Comparison of ENCODE assay signal across 8 cellular contexts in genomic region chr4:183506389-183506735, GRCh38. TPM values are rescaled to one million over a fixed set of nuclear protein-coding genes. Genes with fewer than 3 reads are reported as not detected.
DNase-seq lines count a peak whose midpoint lies in the region; ATAC-seq and TF ChIP-seq lines count a peak whose summit lies in the region.

No MANE protein-coding gene starts in this region.

- H3K4me1 Mint-ChIP-seq in activated CD8-positive, alpha-beta T cell treated with anti-CD3 and anti-CD28 coated beads for 36 hours (ENCODE audit: low read depth): peaks cover 32% of the 10 kb centered on the region

- peaks cover 0 to 3% of the 10 kb centered on the region in 2 experiments; a peak in 1 of 4 replicates for H3K36me3 ChIP-seq in HCT116 (ENCODE audit: control insufficient read depth in 1 of 2, insufficient read depth in 2 of 2, low read length in 2 of 2)
- H3K36me3 ChIP-seq in hepatocyte (replicated peaks; ENCODE audit: insufficient read depth, low read depth): no peaks in the 10 kb centered on the region

- H3K4me3 ChIP-seq in HCT116 (replicated peaks in 1 of 2; ENCODE audit: low read depth in 1 of 2, low read length in 2 of 2) (peak overlapping the region; percentile 62 to 69), hepatocyte (peak overlapping the region; percentile 98), skin epidermis (peak overlapping the region; percentile 80 to 99 (median 94))

- RAD21 ChIA-PET in HCT116 (lab: Charles Lee; ENCODE audit: low non-redundant PET in 1 of 2, low total read pairs in 2 of 2, uncharacterized antibody in 2 of 2, unreplicated experiment in 2 of 2): no interaction called here

- H3K27ac Mint-ChIP-seq in activated CD8-positive, alpha-beta T cell treated with anti-CD3 and anti-CD28 coated beads for 36 hours: peak overlapping the region; percentile 97

- ATAC-seq in HCT116: no peak
- ATAC-seq in activated CD8-positive, alpha-beta T cell treated with anti-CD3 and anti-CD28 coated beads for 36 hours: no peak
- no peak for ATAC-seq in GM18873 (IDR thresholded peaks at IDR 0.05; ENCODE audit: low FRiP score, unreplicated experiment)

- peaks cover 5 to 6% of the 10 kb centered on the region in 2 experiments; a peak in 3 of 4 replicates for H3K4me1 ChIP-seq in HCT116 (ENCODE audit: control insufficient read depth in 1 of 2, insufficient read depth in 2 of 2, low read length in 2 of 2)
- peaks cover 13% of the 10 kb centered on the region for H3K4me1 ChIP-seq in hepatocyte (ENCODE audit: insufficient read depth)

- no peaks in the 10 kb centered on the region for H3K9me2 ChIP-seq in HCT116 (ENCODE audit: insufficient read depth)
- H3K9me2 ChIP-seq in hepatocyte (replicated peaks; ENCODE audit: insufficient read depth): no peaks in the 10 kb centered on the region

- peak overlapping the region; percentile 93 for H3K4me3 Mint-ChIP-seq in activated CD8-positive, alpha-beta T cell treated with anti-CD3 and anti-CD28 coated beads for 36 hours

- CTCF ChIA-PET in HCT116 (lab: Charles Lee): no interaction called here
- CTCF ChIA-PET in activated CD8-positive, alpha-beta T cell treated with anti-CD3 and anti-CD28 coated beads for 36 hours (lab: Charles Lee): no interaction called here

- DNase-seq in HCT116 (ENCODE audit: low read depth, low spot score) (no peak), hepatocyte (ENCODE audit: low spot score) (no peak), HuH-7.5 (ENCODE audit: low spot score) (no peak), SKM-1 (lab: John Stamatoyannopoulos, UW; ENCODE audit: unreplicated experiment) (no peak), C1 segment of cervical spinal cord (lab: John Stamatoyannopoulos, UW) (no peak)
- no peak for DNase-seq in activated CD8-positive, alpha-beta T cell treated with anti-CD3 and anti-CD28 coated beads for 36 hours

- H3K9me3 Mint-ChIP-seq in activated CD8-positive, alpha-beta T cell treated with anti-CD3 and anti-CD28 coated beads for 36 hours: no peaks in the 10 kb centered on the region

- H3K9ac ChIP-seq in HCT116 (ENCODE audit: low read length): peak overlapping the region; percentile 75

- H2AFZ ChIP-seq in HCT116 (ENCODE audit: low read depth, low read length, poor library complexity, severe bottlenecking) (no peak overlapping the region), hepatocyte (peak overlapping the region; percentile 8)

- H3K27me3 Mint-ChIP-seq in activated CD8-positive, alpha-beta T cell treated with anti-CD3 and anti-CD28 coated beads for 36 hours: no peaks in the 10 kb centered on the region

- TSS peak; percentile 68 for BruUV-seq in HCT116 (replicated peaks; lab: Mats Ljungman, UMichigan)

- H4K20me1 ChIP-seq in HCT116 (ENCODE audit: insufficient read depth) (no peaks in the 10 kb centered on the region), hepatocyte (ENCODE audit: insufficient read depth, poor library complexity, severe bottlenecking) (peaks cover 6% of the 10 kb centered on the region)

- no peak for TF ChIP-seq POLR2A in HCT116 (IDR thresholded peaks at IDR 0.05; ENCODE audit: borderline replicate concordance, extremely low read depth, insufficient read depth, insufficient read length)

- H3K4me2 ChIP-seq in HCT116 (ENCODE audit: low read length) (peak overlapping the region; percentile 83), hepatocyte (peak overlapping the region; percentile 89)

- peak overlapping the region; percentile 78 for H3K27ac ChIP-seq in HCT116 (ENCODE audit: low read depth, low read length)
- peak overlapping the region; percentile 100 for H3K27ac ChIP-seq in hepatocyte
- H3K27ac ChIP-seq in skin epidermis: peak overlapping the region in 20 of 21 experiments; percentile 91 to 98 (median 96)

- no peaks in the 10 kb centered on the region for H3K27me3 ChIP-seq in HCT116 (ENCODE audit: insufficient read depth, low read length)
- no peaks in the 10 kb centered on the region for H3K27me3 ChIP-seq in hepatocyte

- WGBS in hepatocyte (ENCODE audit: low lambda C conversion rate, missing lambda C conversion rate): 3% methylated on average over 14 of the region's 14 CpGs

- intact Hi-C loops in HCT116 (cut with micrococcal nuclease): loop anchor here (10.0 kb wide), 1 partner anchor 148 kb away; the partner anchor contains the start of genes RWDD4 and TRAPPC11
- intact Hi-C loops in activated CD8-positive, alpha-beta T cell treated with anti-CD3 and anti-CD28 coated beads for 36 hours (cut with micrococcal nuclease): loop anchor here (10.0 kb wide), 1 partner anchor 148 kb away; the partner anchor contains the start of genes RWDD4 and TRAPPC11

- POLR2A ChIA-PET in HCT116 (lab: Charles Lee): no interaction called here
- POLR2A ChIA-PET in activated CD8-positive, alpha-beta T cell treated with anti-CD3 and anti-CD28 coated beads for 36 hours (lab: Charles Lee): interaction anchor here (4.7 kb wide), 1 partner anchor 63 kb away, joined by 28 read pairs; the partner anchor contains the start of gene CDKN2AIP

- H3K79me2 ChIP-seq in HCT116 (ENCODE audit: insufficient read depth, low read length) (peaks cover 27% of the 10 kb centered on the region; the same call in 1 of the 2 replicates), hepatocyte (peaks cover 61% of the 10 kb centered on the region)

- TF ChIP-seq RAD21 in HCT116 (IDR thresholded peaks at IDR 0.05; ENCODE audit: low read depth): no peak

- H3K9me3 ChIP-seq in HCT116 (ENCODE audit: control insufficient read depth in 1 of 2, insufficient read depth in 1 of 2, low read depth in 1 of 2, low read length in 2 of 2) (no peaks in the 10 kb centered on the region), hepatocyte (ENCODE audit: low read depth) (no peaks in the 10 kb centered on the region)

- TF ChIP-seq CTCF in HCT116 (IDR thresholded peaks at IDR 0.05 in 2 of 3, conservative IDR thresholded peaks at IDR 0.05 in 1 of 3; ENCODE audit: borderline replicate concordance in 1 of 3, insufficient read depth in 1 of 3, low read depth in 2 of 3, low read length in 2 of 3) (no peak), hepatocyte (IDR thresholded peaks at IDR 0.05; ENCODE audit: poor library complexity) (no peak)
- no peak for TF ChIP-seq CTCF in activated CD8-positive, alpha-beta T cell treated with anti-CD3 and anti-CD28 coated beads for 36 hours (IDR thresholded peaks at IDR 0.05)

- peaks cover 10% of the 10 kb centered on the region for H3K36me3 Mint-ChIP-seq in activated CD8-positive, alpha-beta T cell treated with anti-CD3 and anti-CD28 coated beads for 36 hours (ENCODE audit: low read depth)

TF ChIP-seq in HCT116, 20 proteins besides CTCF, POLR2A, EP300 and RAD21:
- peak; percentile 73 for TF ChIP-seq SIN3A (IDR thresholded peaks at IDR 0.05; ENCODE audit: low read depth)
- TF ChIP-seq EZH2phosphoT487 (IDR thresholded peaks at IDR 0.05; ENCODE audit: borderline replicate concordance): no peak

RNA-seq across cellular contexts. Expression of gene ING2, which starts 1.5 kb away (rescaled TPM):
- 4.2 TPM for total RNA-seq in HCT116 (2021; ENCODE audit: unreplicated experiment)
- polyA plus RNA-seq in HCT116 (2012): 5.8 and 6.7 TPM in 2 replicates
- total RNA-seq in activated CD8-positive, alpha-beta T cell treated with anti-CD3 and anti-CD28 coated beads for 36 hours: 10 to 100 TPM; 18.2 to 21.0 TPM
- 25.2 and 25.8 TPM in 2 replicates for total RNA-seq in hepatocyte
- 33.4 and 39.5 TPM in 2 replicates for polyA plus RNA-seq in hepatocyte
